Comparison of ENCODE assay signal across 9 cellular contexts in the genomic region with DNA sequence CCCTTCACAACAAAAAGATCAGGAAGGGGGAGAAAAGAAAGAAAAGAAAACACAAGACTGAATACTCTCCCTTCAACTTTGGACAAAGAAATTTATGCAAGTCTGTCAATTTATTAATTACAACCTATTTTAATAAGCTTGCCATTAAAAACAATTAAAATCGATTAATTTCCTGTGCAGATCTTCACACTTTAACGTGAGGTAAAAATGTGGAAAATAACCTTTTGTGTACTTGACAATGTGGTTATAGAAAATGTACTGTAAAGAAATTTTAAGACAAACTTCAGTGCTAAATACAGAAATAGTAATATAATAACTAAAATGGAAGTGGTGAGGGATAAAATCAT. TPM values are rescaled to one million over a fixed set of nuclear protein-coding genes. Genes with fewer than 3 reads are reported as not detected.
DNase-seq lines count a peak whose midpoint lies in the region; ATAC-seq and TF ChIP-seq lines count a peak whose summit lies in the region.
"Had no signal": no experiment of that assay in that cellular context is flagged by ENCODE, and none has a peak within 500 bp of the region (broad histone marks: within the 10 kb centered on the region; RNA-seq: fewer than 3 reads in every experiment).

No MANE protein-coding gene starts in this region.

- H3K27ac ChIP-seq in 22Rv1, result no peak overlapping the region
- H3K27ac ChIP-seq: breast epithelium had no signal

- H3K27me3 Mint-ChIP-seq in activated naive CD8-positive, alpha-beta T cell treated with anti-CD3 and anti-CD28 coated beads, Interleukin-2, amount 50 U/mL, for 24 hours, result no peaks in the 10 kb centered on the region
- H3K27me3 Mint-ChIP-seq in mesothelial cell of epicardium (ENCODE audit: low read depth), result peaks cover 8% of the 10 kb centered on the region

- H3K4me1 Mint-ChIP-seq in activated naive CD8-positive, alpha-beta T cell treated with anti-CD3 and anti-CD28 coated beads, Interleukin-2, amount 50 U/mL, for 24 hours, result peaks cover 23% of the 10 kb centered on the region
- peaks cover 35% of the 10 kb centered on the region for H3K4me1 Mint-ChIP-seq in mesothelial cell of epicardium

- peak overlapping the region; percentile 79; the same call in 1 of the 2 replicates for H3K4me3 ChIP-seq in GM12865 (ENCODE audit: low read depth, low read length)

- no peak overlapping the region for H3K27ac Mint-ChIP-seq in activated naive CD8-positive, alpha-beta T cell treated with anti-CD3 and anti-CD28 coated beads, Interleukin-2, amount 50 U/mL, for 24 hours
- no peak overlapping the region for H3K27ac Mint-ChIP-seq in mesothelial cell of epicardium

- peak overlapping the region; percentile 91 for H3K4me3 Mint-ChIP-seq in activated naive CD8-positive, alpha-beta T cell treated with anti-CD3 and anti-CD28 coated beads, Interleukin-2, amount 50 U/mL, for 24 hours
- H3K4me3 Mint-ChIP-seq in mesothelial cell of epicardium, result peak overlapping the region; percentile 95

- DNase-seq in GM12865 (ENCODE audit: low read depth), result no peak
- DNase-seq in activated naive CD8-positive, alpha-beta T cell treated with anti-CD3 and anti-CD28 coated beads, Interleukin-2, amount 50 U/mL, for 24 hours, result no peak
- DNase-seq in mesothelial cell of epicardium (ENCODE audit: low spot score in 2 of 2, unreplicated experiment in 2 of 2), result no peak
- no peak for DNase-seq in COLO829 (ENCODE audit: low spot score)
- no peak for DNase-seq in nucleus accumbens (lab: John Stamatoyannopoulos, UW)
- DNase-seq in H4 (ENCODE audit: low spot score), result no peak

- no peaks in the 10 kb centered on the region for H3K9me3 Mint-ChIP-seq in activated naive CD8-positive, alpha-beta T cell treated with anti-CD3 and anti-CD28 coated beads, Interleukin-2, amount 50 U/mL, for 24 hours
- no peaks in the 10 kb centered on the region for H3K9me3 Mint-ChIP-seq in mesothelial cell of epicardium

- ATAC-seq in activated naive CD8-positive, alpha-beta T cell treated with anti-CD3 and anti-CD28 coated beads, Interleukin-2, amount 50 U/mL, for 24 hours, result no peak
- no peak for ATAC-seq in GM19455 (IDR thresholded peaks at IDR 0.05; ENCODE audit: unreplicated experiment)

- peak; percentile 70 for TF ChIP-seq CTCF in 22Rv1 (IDR thresholded peaks at IDR 0.05)
- TF ChIP-seq CTCF in GM12865 (IDR thresholded peaks at IDR 0.05; ENCODE audit: insufficient read depth, low read depth, low read length, missing control alignments), result no peak
- TF ChIP-seq CTCF in mesothelial cell of epicardium (IDR thresholded peaks at IDR 0.05; ENCODE audit: unreplicated experiment), result peak; percentile 39

- H3K36me3 Mint-ChIP-seq in activated naive CD8-positive, alpha-beta T cell treated with anti-CD3 and anti-CD28 coated beads, Interleukin-2, amount 50 U/mL, for 24 hours (ENCODE audit: low read depth), result peaks cover 12% of the 10 kb centered on the region
- H3K36me3 Mint-ChIP-seq in mesothelial cell of epicardium, result no peaks in the 10 kb centered on the region

RNA-seq across cellular contexts. Expression of a gene that starts 2.7 kb away (rescaled TPM):
- 41.4 to 45.8 TPM (median 42.5 TPM) in 3 replicates for total RNA-seq in mesothelial cell of epicardium
- total RNA-seq in H4 (2014; rRNA removed; shearing (Covaris generic)), result 8.9 and 10.2 TPM in 2 replicates

RNA-seq across cellular contexts. Expression of a gene that starts 59.1 kb away (rescaled TPM):
- total RNA-seq in mesothelial cell of epicardium, result 78.0 to 78.5 TPM (median 78.4 TPM) in 3 replicates
- total RNA-seq in H4 (2014; rRNA removed; shearing (Covaris generic)), result 14.7 and 32.1 TPM in 2 replicates
